13 cellular contexts compared by ENCODE assay signal in genomic region chr1:46788639-46789038, GRCh38. TPM values are rescaled to one million over a fixed set of nuclear protein-coding genes. Genes with fewer than 3 reads are reported as not detected.
DNase-seq lines count a peak whose midpoint lies in the region; ATAC-seq, FAIRE-seq and TF ChIP-seq lines count a peak whose summit lies in the region.
"Not testable (repeated sequence)": the region's sequence is repeated elsewhere in the genome, so short reads cannot be mapped to it uniquely, and the experiment has no call there.
"Had no signal": no experiment of that assay in that cellular context is flagged by ENCODE, and none has a peak within 500 bp of the region (broad histone marks: within the 10 kb centered on the region; RNA-seq: fewer than 3 reads in every experiment).

No MANE protein-coding gene starts in this region.

- not testable (repeated sequence) for H3K36me3 ChIP-seq in K562 (ENCODE audit: control insufficient read depth, insufficient read depth, low read length); mucosa of descending colon (ENCODE audit: low read depth)

- not testable (repeated sequence) for H3K4me1 ChIP-seq in K562 (replicated peaks in 1 of 2; ENCODE audit: control insufficient read depth in 2 of 2, insufficient read depth in 2 of 2, low read length in 2 of 2); mucosa of descending colon (ENCODE audit: low read depth)

- not testable (repeated sequence) for FAIRE-seq in K562 (lab: Jason Lieb, UNC)

- H3K4me2 ChIP-seq in K562 (ENCODE audit: insufficient read depth, low read length), result not testable (repeated sequence)

- H3K27ac ChIP-seq in K562 (ENCODE audit: extremely low read depth, low read depth, low read length), result not testable (repeated sequence)

- TF ChIP-seq CTCF in K562 (IDR thresholded peaks at IDR 0.05 in 2 of 3, conservative IDR thresholded peaks at IDR 0.05 in 1 of 3; ENCODE audit: insufficient read depth in 2 of 3, low read depth in 1 of 3, low read length in 3 of 3); epithelial cell of proximal tubule (conservative IDR thresholded peaks at IDR 0.05; ENCODE audit: low read depth, low read length); mucosa of descending colon (IDR thresholded peaks at IDR 0.05): not testable (repeated sequence)

- ATAC-seq in K562, result not testable (repeated sequence)
- peak; percentile 43 for ATAC-seq in mucosa of descending colon

- peak; percentile 97 for DNase-seq in DMS53 (lab: John Stamatoyannopoulos, UW)
- DNase-seq in NCI-H187 treated with DMSO at 0.1 percent for 48 hours (lab: John Stamatoyannopoulos, UW), result peak; percentile 10
- peak; percentile 58 for DNase-seq in NCI-H748 (lab: John Stamatoyannopoulos, UW; ENCODE audit: unreplicated experiment)
- DNase-seq in K562 (ENCODE audit: extremely low read depth in 1 of 4, low spot score in 3 of 4); mucosa of descending colon: not testable (repeated sequence)
- peak; percentile 31 for DNase-seq in epithelial cell of proximal tubule (ENCODE audit: low read depth)
- peak; percentile 21 for DNase-seq in islet precursor cell

- in situ Hi-C loops in K562 (cut with MboI), result not testable (repeated sequence)

- BruUV-seq in K562 (replicated peaks; lab: Mats Ljungman, UMichigan), result not testable (repeated sequence)

- TF ChIP-seq EP300 in K562 (IDR thresholded peaks at IDR 0.05; ENCODE audit: low read length), result not testable (repeated sequence)

- POLR2A ChIA-PET in K562 (lab: Yijun Ruan, JAX), result not testable (repeated sequence)

- CTCF ChIA-PET in K562 (lab: Yijun Ruan, JAX; ENCODE audit: low intra/inter-chr PET ratio), result not testable (repeated sequence)

- H3K9me1 ChIP-seq in K562 (ENCODE audit: control insufficient read depth, insufficient read depth, low read length), result not testable (repeated sequence)

- not testable (repeated sequence) for H2AFZ ChIP-seq in K562 (ENCODE audit: low read depth, low read length)

- WGBS in K562 (ENCODE audit: insufficient coverage, low coverage, missing lambda C conversion rate), result 0% methylated on average over 4 of the region's 4 CpGs

- TF ChIP-seq POLR2A in K562 (conservative IDR thresholded peaks at IDR 0.05), result not testable (repeated sequence)

- not testable (repeated sequence) for H3K4me3 ChIP-seq in K562; epithelial cell of proximal tubule (ENCODE audit: low read depth, low read length); mucosa of descending colon

- not testable (repeated sequence) for H3K9me3 ChIP-seq in K562 (replicated peaks; ENCODE audit: control insufficient read depth, insufficient read depth, low read depth, low read length); mucosa of descending colon

- H4K20me1 ChIP-seq in K562 (replicated peaks; ENCODE audit: control insufficient read depth, insufficient read depth, low read length), result not testable (repeated sequence)

- H3K27me3 ChIP-seq in K562 (ENCODE audit: control insufficient read depth in 2 of 2, insufficient read depth in 2 of 2, low read length in 2 of 2), result not testable (repeated sequence)

- H3K79me2 ChIP-seq in K562 (ENCODE audit: control insufficient read depth, insufficient read depth, low read length), result not testable (repeated sequence)

- intact Hi-C loops in K562 (cut with micrococcal nuclease); mucosa of descending colon (cut with DNase I, micrococcal nuclease): not testable (repeated sequence)

- not testable (repeated sequence) for H3K9ac ChIP-seq in K562 (ENCODE audit: insufficient read depth in 1 of 2, low read depth in 2 of 2, low read length in 2 of 2)

- not testable (repeated sequence) for TF ChIP-seq RAD21 in K562 (CRISPR knock-in tag; conservative IDR thresholded peaks at IDR 0.05 in 1 of 2, IDR thresholded peaks at IDR 0.05 in 1 of 2)

TF ChIP-seq in K562, 482 proteins besides CTCF, POLR2A, EP300 and RAD21:
- TF ChIP-seq CBFA2T2 (conservative IDR thresholded peaks at IDR 0.05) (peak; percentile 34; the same call in 1 of the 2 replicates), TCF3 (CRISPR knock-in tag; IDR thresholded peaks at IDR 0.05) (0 out of 2 replicates have a peak, but pooled peaks have one; percentile 17), TAL1 (IDR thresholded peaks at IDR 0.05) (0 out of 2 replicates have a peak, but pooled peaks have one; percentile 8), CBFA2T3 (IDR thresholded peaks at IDR 0.05) (peak; percentile 57)

RNA-seq across cellular contexts. Expression of gene CYP4B1, which starts 10.2 kb away (rescaled TPM):
- not detected in 2 replicates for total RNA-seq in K562 (2011; cell fraction: chromatin; rRNA removed; ENCODE audit: low replicate concordance)
- total RNA-seq in K562 (2011; cell fraction: nucleolus; rRNA removed), result not detected in 2 replicates
- total RNA-seq in K562 (2011; cell fraction: nucleoplasm; rRNA removed), result not detected in 2 replicates
- total RNA-seq in K562 (2014; rRNA removed) (not detected in 2 replicates), K562 (2014; rRNA removed; fragmentation: Illumina TruSeq; extraction: Trizol) (not detected in 2 replicates), K562 (2015; rRNA removed; fragmentation: Illumina TruSeq; extraction: Trizol) (not detected in 2 replicates), K562 (2021) (0.56 and 0.69 TPM in 2 replicates), epithelial cell of proximal tubule (not detected in 2 replicates), mucosa of descending colon (10 to 100 TPM in 1 of 3 donors, 1 to 10 TPM in 1, under 1 TPM in 1; 0.98 to 11.0 (median 5.5) TPM)
- polyA plus RNA-seq in K562 (2011; rRNA removed) (not detected in 2 replicates), K562 (2014; fragmentation: Illumina TruSeq; extraction: Trizol) (not detected in 2 replicates), K562 (2014; fragmentation: Nextera tagmentation; extraction: Ambion mirVana) (not detected), K562 (2014; rRNA removed) (not detected in 2 replicates)
- polyA plus RNA-seq in K562 (2011; cell fraction: cytosol; rRNA removed), result not detected in 2 replicates
- polyA plus RNA-seq in K562 (2011; cell fraction: nucleus; rRNA removed), result not detected in 2 replicates
- polyA plus RNA-seq in K562 (2012), result not detected in 2 replicates
- polyA minus RNA-seq in K562 (2011; rRNA and poly(A)+ RNA removed), result not detected in 2 replicates
- polyA minus RNA-seq in K562 (2011; cell fraction: cytosol; rRNA and poly(A)+ RNA removed), result not detected in 2 replicates
- not detected in 2 replicates for polyA minus RNA-seq in K562 (2011; cell fraction: nucleus; rRNA and poly(A)+ RNA removed)
- total RNA-seq: A673, GM23248, HT1080, NCI-H460, OCI-LY7, SJCRH30 had no signal
- polyA plus RNA-seq: GM23248 had no signal
